25 cellular contexts compared by ENCODE assay signal in genomic region chr1:79588719-79589118, GRCh38.
A peak's percentile ranks its signal among the peaks of the same experiment; 100 is the strongest.
DNase-seq lines count a peak whose midpoint lies in the region; ATAC-seq, FAIRE-seq and TF ChIP-seq lines count a peak whose summit lies in the region.
"Had no signal": no experiment of that assay in that cellular context is flagged by ENCODE, and none has a peak within 500 bp of the region (broad histone marks: within the 10 kb centered on the region; RNA-seq: fewer than 3 reads in every experiment).

No MANE protein-coding gene starts in this region.

- no peak for TF ChIP-seq RAD21 in H1 (IDR thresholded peaks at IDR 0.05 in 1 of 2, conservative IDR thresholded peaks at IDR 0.05 in 1 of 2; ENCODE audit: low read depth in 2 of 2, low read length in 2 of 2)

- H2BK5ac ChIP-seq in H1 (ENCODE audit: low read depth, low read length): no peak overlapping the region
- H2BK5ac ChIP-seq in mesendoderm (ENCODE audit: low read length): no peak overlapping the region

- no peaks in the 10 kb centered on the region for H3K9me2 ChIP-seq in GM23338 (ENCODE audit: insufficient read depth)

- H4K20me1 ChIP-seq in GM23338 (replicated peaks; ENCODE audit: insufficient read depth) (no peaks in the 10 kb centered on the region), H1 (replicated peaks in 1 of 2; ENCODE audit: control insufficient read depth in 1 of 2, insufficient read depth in 2 of 2, low read length in 2 of 2) (no peaks in the 10 kb centered on the region)

- H3K4me2 ChIP-seq in GM23338 (peak overlapping the region; percentile 5), H1 (ENCODE audit: insufficient read depth in 1 of 2, low read depth in 2 of 2, low read length in 2 of 2) (peak overlapping the region in 1 of 2 experiments; percentile 23; a peak in 1 of 4 replicates), mesendoderm (ENCODE audit: low read length) (no peak overlapping the region)

- H3K27me3 Mint-ChIP-seq in GM23338 (ENCODE audit: insufficient read depth, low read depth, poor library complexity): no peaks in the 10 kb centered on the region

- H3K27me3 ChIP-seq in GM23338 (ENCODE audit: insufficient read depth): no peaks in the 10 kb centered on the region
- H3K27me3 ChIP-seq in HUES64 (ENCODE audit: insufficient read depth, low read length): no peaks in the 10 kb centered on the region
- no peaks in the 10 kb centered on the region for H3K27me3 ChIP-seq in H1 (replicated peaks in 1 of 4; ENCODE audit: control insufficient read depth in 3 of 4, extremely low read depth in 1 of 4, insufficient read depth in 3 of 4, low read length in 3 of 4)
- H3K27me3 ChIP-seq in mesendoderm (ENCODE audit: insufficient read depth, low read length, poor library complexity): no peaks in the 10 kb centered on the region
- H3K27me3 ChIP-seq in effector memory CD4-positive, alpha-beta T cell (replicated peaks; ENCODE audit: control insufficient read depth, insufficient read depth, low read length, poor library complexity, severe bottlenecking): no peaks in the 10 kb centered on the region

- peaks cover 16% of the 10 kb centered on the region for H3K9me3 Mint-ChIP-seq in GM23338

- peaks cover 30% of the 10 kb centered on the region; the same call in 2 of the 3 replicates for H3K36me3 Mint-ChIP-seq in GM23338 (ENCODE audit: low read depth)

- H3K4me1 Mint-ChIP-seq in GM23338: peaks cover 48% of the 10 kb centered on the region

- H3K4me1 ChIP-seq in GM23338 (ENCODE audit: insufficient read depth) (peaks cover 45% of the 10 kb centered on the region), HUES64 (ENCODE audit: insufficient read depth, low read length) (peaks cover 59% of the 10 kb centered on the region), H1 (replicated peaks in 1 of 4; ENCODE audit: control insufficient read depth in 3 of 4, insufficient read depth in 4 of 4, low read length in 3 of 4) (peaks cover 0 to 14% (median 5%) of the 10 kb centered on the region in 4 experiments; a peak in 4 of 7 replicates), mesendoderm (ENCODE audit: control insufficient read depth, low read depth, low read length) (peaks cover 6% of the 10 kb centered on the region)
- no peaks in the 10 kb centered on the region for H3K4me1 ChIP-seq in effector memory CD4-positive, alpha-beta T cell (ENCODE audit: control insufficient read depth, insufficient read depth, low read length, poor library complexity, severe bottlenecking)

- H3K27ac Mint-ChIP-seq in GM23338: peak overlapping the region; percentile 89

- H3K4me3 Mint-ChIP-seq in GM23338: peak overlapping the region; percentile 25; the same call in 1 of the 3 replicates

- H3K56ac ChIP-seq in H1 (replicated peaks; ENCODE audit: insufficient read length, low read depth, low read length) (no peak overlapping the region), mesendoderm (ENCODE audit: low read length) (no peak overlapping the region)

- no peak for TF ChIP-seq POLR2A in H1 (IDR thresholded peaks at IDR 0.05; ENCODE audit: control extremely low read depth in 1 of 2, low read depth in 2 of 2, low read length in 2 of 2)

- H3K79me2 ChIP-seq in GM23338 (replicated peaks; ENCODE audit: insufficient read depth) (no peaks in the 10 kb centered on the region), H1 (ENCODE audit: control insufficient read depth in 1 of 2, insufficient read depth in 2 of 2, low read length in 2 of 2) (no peaks in the 10 kb centered on the region), mesendoderm (ENCODE audit: control insufficient read depth, insufficient read depth, low read length) (no peaks in the 10 kb centered on the region)

- peaks cover 5% of the 10 kb centered on the region; the same call in 1 of the 2 replicates for H3K9me3 ChIP-seq in HUES64 (ENCODE audit: insufficient read depth, low read depth, low read length)
- H3K9me3 ChIP-seq in H1 (ENCODE audit: insufficient read depth in 2 of 2, low read depth in 1 of 2, low read length in 1 of 2): peaks cover 5 to 7% of the 10 kb centered on the region in 2 experiments; a peak in 3 of 4 replicates
- no peaks in the 10 kb centered on the region for H3K9me3 ChIP-seq in effector memory CD4-positive, alpha-beta T cell (ENCODE audit: control insufficient read depth, low read length)

- H3K4ac ChIP-seq in H1 (replicated peaks; ENCODE audit: insufficient read length, low read depth, low read length): peak overlapping the region; percentile 75
- no peak overlapping the region for H3K4ac ChIP-seq in mesendoderm (ENCODE audit: low read depth, low read length)

- H3K27ac ChIP-seq in GM23338 (ENCODE audit: low read depth) (peak overlapping the region; percentile 26), HUES64 (ENCODE audit: low read depth, low read length) (peak overlapping the region; percentile 82), H1 (ENCODE audit: low read depth, low read length) (no peak overlapping the region; the same call in 1 of the 2 replicates), mesendoderm (ENCODE audit: low read depth, low read length) (no peak overlapping the region)
- H3K27ac ChIP-seq in effector memory CD4-positive, alpha-beta T cell (ENCODE audit: insufficient read depth, low read length, poor library complexity, severe bottlenecking): no peak overlapping the region
- H3K27ac ChIP-seq: GM23248, RWPE1 had no signal

- H3K23me2 ChIP-seq in H1 (ENCODE audit: low read depth, low read length): no peaks in the 10 kb centered on the region

- H3K18ac ChIP-seq in H1 (ENCODE audit: extremely low read depth, low read length): no peak overlapping the region
- peak overlapping the region; percentile 39 for H3K18ac ChIP-seq in mesendoderm (ENCODE audit: low read length)

- POLR2A ChIA-PET in H1 (lab: Charles Lee; ENCODE audit: partially characterized antibody): no interaction called here

- 0 out of 2 replicates have a peak overlapping the region, but pooled peaks have one; percentile 0 for H3K9ac ChIP-seq in HUES64 (ENCODE audit: low read depth, low read length)
- no peak overlapping the region for H3K9ac ChIP-seq in H1 (replicated peaks in 1 of 4; ENCODE audit: extremely low read depth in 1 of 4, low read depth in 3 of 4, low read length in 3 of 4)
- no peak overlapping the region for H3K9ac ChIP-seq in mesendoderm (ENCODE audit: low read length)
- H3K9ac ChIP-seq: GM23248 had no signal

- DNase-seq in GM23338 (ENCODE audit: low spot score): peak; percentile 49
- no peak for DNase-seq in H1 (ENCODE audit: low read depth in 1 of 2, low spot score in 2 of 2)
- peak; percentile 18 for DNase-seq in mesendoderm
- DNase-seq in effector memory CD4-positive, alpha-beta T cell: no peak
- DNase-seq: Calu3, DMS79 treated with DMSO at 0.1 percent for 48 hours, GF-D8, GM23248, HCEC 1CT, Karpas-422, MV-4-11, NCI-H1105, NCI-H1436 treated with DMSO at 0.1 percent for 48 hours, NCI-H1930, NCI-H2107, NCI-H524, NCI-H774, SHP77, SW 1271 had no signal

- H4K5ac ChIP-seq in H1 (ENCODE audit: insufficient read length, low read depth, low read length) (peak overlapping the region; percentile 90), mesendoderm (ENCODE audit: low read length) (no peak overlapping the region)

- H2BK15ac ChIP-seq in H1 (ENCODE audit: low read length): no peak overlapping the region
- H2BK15ac ChIP-seq in mesendoderm (replicated peaks; ENCODE audit: low read depth): no peak overlapping the region

- no peak overlapping the region for H3K14ac ChIP-seq in H1 (ENCODE audit: insufficient read length)

- no peak overlapping the region for H2BK120ac ChIP-seq in H1 (replicated peaks; ENCODE audit: low read depth, low read length)
- no peak overlapping the region for H2BK120ac ChIP-seq in mesendoderm (ENCODE audit: low read depth, low read length)

- H2BK20ac ChIP-seq in H1 (ENCODE audit: low read length): no peak overlapping the region

- no peak overlapping the region for H4K91ac ChIP-seq in H1 (replicated peaks; ENCODE audit: insufficient read length, low read length)

- H2AK5ac ChIP-seq in H1 (ENCODE audit: low read depth, low read length): no peak overlapping the region
- H2AK5ac ChIP-seq in mesendoderm (ENCODE audit: low read length): no peak overlapping the region

- no peak overlapping the region for H4K8ac ChIP-seq in H1 (ENCODE audit: extremely low read depth, insufficient read depth, low read length)
- no peak overlapping the region for H4K8ac ChIP-seq in mesendoderm (ENCODE audit: low read depth, low read length)

- H2AFZ ChIP-seq in GM23338: no peak overlapping the region
- H2AFZ ChIP-seq in H1 (ENCODE audit: low read length): no peak overlapping the region
- H2AFZ ChIP-seq: GM23248 had no signal

- H3F3A ChIP-seq in GM23338 (replicated peaks; ENCODE audit: low read depth): no peaks in the 10 kb centered on the region

- peak; percentile 62 for FAIRE-seq in H1 (lab: Jason Lieb, UNC)
- FAIRE-seq: GM12891, HepG2 had no signal

- no CpG with 5 or more reads among the region's 2 CpGs for WGBS in HUES64
- WGBS in H1 (ENCODE audit: extremely low coverage in 1 of 2, insufficient coverage in 1 of 2, insufficient read length in 1 of 2, insufficient replicate concordance in 2 of 2, low coverage in 1 of 2, low lambda C conversion rate in 2 of 2, missing lambda C conversion rate in 1 of 2), 2 experiments: 3% methylated on average over 2 of the region's 2 CpGs; no CpG with 5 or more reads in 1 of the 2 experiments
- no CpG with 5 or more reads among the region's 2 CpGs for WGBS in mesendoderm (ENCODE audit: extremely low coverage, insufficient coverage, low lambda C conversion rate)

- no peak overlapping the region for H2BK12ac ChIP-seq in H1 (ENCODE audit: low read depth, low read length)

- CTCF ChIA-PET in H1 (lab: Charles Lee; ENCODE audit: partially characterized antibody): no interaction called here

- H3K36me3 ChIP-seq in GM23338 (ENCODE audit: insufficient read depth): no peaks in the 10 kb centered on the region; the same call in 1 of the 2 replicates
- no peaks in the 10 kb centered on the region for H3K36me3 ChIP-seq in HUES64 (ENCODE audit: insufficient read depth, low read length)
- peaks cover 0 to 6% (median 0%) of the 10 kb centered on the region in 4 experiments; a peak in 1 of 8 replicates for H3K36me3 ChIP-seq in H1 (ENCODE audit: control insufficient read depth in 2 of 4, insufficient read depth in 4 of 4, low read length in 3 of 4)
- no peaks in the 10 kb centered on the region for H3K36me3 ChIP-seq in mesendoderm (ENCODE audit: control insufficient read depth, insufficient read depth, low read length)
- no peaks in the 10 kb centered on the region for H3K36me3 ChIP-seq in effector memory CD4-positive, alpha-beta T cell (ENCODE audit: control insufficient read depth, insufficient read depth, low read length)

- H3K23ac ChIP-seq in H1 (ENCODE audit: insufficient read length): no peak overlapping the region
- H3K23ac ChIP-seq in mesendoderm (ENCODE audit: low read length): no peak overlapping the region

- H3K4me3 ChIP-seq in GM23338 (no peak overlapping the region), HUES64 (ENCODE audit: low read length) (no peak overlapping the region), H1 (ENCODE audit: extremely low read depth in 1 of 4, insufficient read depth in 2 of 4, low read depth in 3 of 4, low read length in 4 of 4) (peak overlapping the region in 1 of 4 experiments; percentile 5; a peak in 1 of 8 replicates), mesendoderm (ENCODE audit: low read length) (no peak overlapping the region)
- no peak overlapping the region for H3K4me3 ChIP-seq in effector memory CD4-positive, alpha-beta T cell (ENCODE audit: insufficient read depth, low read depth, low read length, poor library complexity, severe bottlenecking)
- H3K4me3 ChIP-seq: GM23248 had no signal

- H3K79me1 ChIP-seq in H1 (ENCODE audit: low read depth, low read length): no peaks in the 10 kb centered on the region
- H3K79me1 ChIP-seq in mesendoderm (ENCODE audit: low read length): no peaks in the 10 kb centered on the region

- ATAC-seq in GM23338 (peak; percentile 77), HG03342 (IDR thresholded peaks at IDR 0.05; ENCODE audit: unreplicated experiment) (no peak), HG03196 (IDR thresholded peaks at IDR 0.05; ENCODE audit: unreplicated experiment) (no peak)
- ATAC-seq: HepG2 had no signal

- no peak for TF ChIP-seq EP300 in H1 (IDR thresholded peaks at IDR 0.05; ENCODE audit: borderline replicate concordance in 1 of 2, low read depth in 2 of 2, low read length in 2 of 2)

- TF ChIP-seq CTCF in GM23338 (conservative IDR thresholded peaks at IDR 0.05; ENCODE audit: low read depth in 2 of 2) (no peak), H1 (IDR thresholded peaks at IDR 0.05; ENCODE audit: control extremely low read depth in 1 of 3, insufficient read depth in 1 of 3, low read depth in 1 of 3, low read length in 3 of 3) (no peak)

Comparison
In these comparisons a context has a peak if more than half of its experiments do, and no peak if none do; other contexts are left out.
1. DNase-seq: peak in GM23338 (single experiment) and mesendoderm (single experiment); none in H1 (0 of 2) and effector memory CD4-positive, alpha-beta T cell (0 of 3).
2. H3K27ac ChIP-seq: peak in GM23338 (single experiment) and HUES64 (single experiment); none in H1 (single experiment), mesendoderm (single experiment) and effector memory CD4-positive, alpha-beta T cell (single experiment).